In the genomic region with DNA sequence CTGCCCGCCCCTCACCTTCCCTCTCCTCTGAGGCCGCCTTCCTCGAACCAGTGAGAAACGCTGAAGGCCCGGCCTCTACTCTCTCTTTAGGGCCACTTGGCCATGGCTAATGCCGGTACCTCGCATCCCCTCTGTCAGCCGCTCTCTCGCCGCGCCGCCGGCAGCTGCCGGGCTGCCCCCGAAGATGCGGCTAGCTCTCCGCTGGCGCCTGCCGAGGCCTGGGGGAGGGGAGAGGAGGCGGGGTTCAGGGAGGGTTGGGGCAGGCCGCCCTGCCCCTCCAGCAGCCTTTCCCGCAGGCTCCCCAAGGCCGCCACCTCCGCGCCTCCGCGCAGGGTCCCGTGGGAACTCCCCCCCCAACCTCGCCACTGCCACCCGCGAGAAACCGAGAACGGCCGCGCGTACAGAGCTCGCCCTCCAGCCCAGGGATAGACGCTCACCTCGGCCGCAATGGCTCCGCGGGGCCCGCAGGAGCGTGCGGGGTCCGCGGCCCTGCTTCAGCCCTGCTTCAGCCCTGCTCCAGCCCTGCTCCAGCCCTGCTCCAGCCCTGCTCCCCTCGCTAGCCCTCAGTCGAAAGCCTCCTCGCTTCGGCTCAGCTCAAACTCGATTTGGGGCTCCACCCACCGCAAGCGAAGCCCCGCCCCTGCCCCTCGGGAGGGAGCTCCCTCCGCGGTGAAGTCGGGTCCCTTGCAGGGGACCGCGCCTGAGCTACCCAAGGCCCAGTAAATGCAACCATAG, we compare ENCODE assay signal across 1 cellular context.
TF ChIP-seq lines count a peak whose summit lies in the region.

Gene HUWE1, minus strand, starts transcription at position 569 of the 735 bp plus-strand sequence. CDS start 32,612 bp downstream, outside the sequence.

TF ChIP-seq in K562, 482 proteins besides CTCF, POLR2A, EP300 and RAD21 (continued from another document and continues in another):
- TF ChIP-seq SREBF1 (IDR thresholded peaks at IDR 0.05; ENCODE audit: borderline replicate concordance, low read depth, low read length) = no peak
- TF ChIP-seq, protein P1, sequence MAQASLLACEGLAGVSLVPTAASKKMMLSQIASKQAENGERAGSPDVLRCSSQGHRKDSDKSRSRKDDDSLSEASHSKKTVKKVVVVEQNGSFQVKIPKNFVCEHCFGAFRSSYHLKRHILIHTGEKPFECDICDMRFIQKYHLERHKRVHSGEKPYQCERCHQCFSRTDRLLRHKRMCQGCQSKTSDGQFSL (CRISPR knock-in tag; IDR thresholded peaks at IDR 0.05) = peak; percentile 84
- TF ChIP-seq, protein P1 (tag; IDR thresholded peaks at IDR 0.05) = peak in 1 of 2 experiments; percentile 78; a peak in 2 of 4 replicates
- no peak for TF ChIP-seq MCM7 (IDR thresholded peaks at IDR 0.05)
- peak; percentile 40; the same call in 1 of the 2 replicates for TF ChIP-seq MTA3 (IDR thresholded peaks at IDR 0.05; ENCODE audit: borderline replicate concordance)
- no peak for TF ChIP-seq NR3C1 (CRISPR knock-in tag; IDR thresholded peaks at IDR 0.05)
- 0 out of 2 replicates have a peak, but pooled peaks have one; percentile 26 for TF ChIP-seq NCOR1 (IDR thresholded peaks at IDR 0.05)
- peak; percentile 31 for TF ChIP-seq SAP30 (IDR thresholded peaks at IDR 0.05; ENCODE audit: borderline replicate concordance, insufficient read depth, low read depth, low read length, poor library complexity, severe bottlenecking)
- peak; percentile 17 for TF ChIP-seq HNRNPLL (IDR thresholded peaks at IDR 0.05; ENCODE audit: low read depth, low read length, poor library complexity, severe bottlenecking)
- TF ChIP-seq SAFB (IDR thresholded peaks at IDR 0.05; ENCODE audit: borderline replicate concordance, low read depth, low read length) = peak; percentile 82
- TF ChIP-seq NRF1 (conservative IDR thresholded peaks at IDR 0.05 in 1 of 2, IDR thresholded peaks at IDR 0.05 in 1 of 2) = peak; percentile 61 to 62
- no peak for TF ChIP-seq SMAD3 (CRISPR knock-in tag; conservative IDR thresholded peaks at IDR 0.05)
- TF ChIP-seq, protein P2, sequence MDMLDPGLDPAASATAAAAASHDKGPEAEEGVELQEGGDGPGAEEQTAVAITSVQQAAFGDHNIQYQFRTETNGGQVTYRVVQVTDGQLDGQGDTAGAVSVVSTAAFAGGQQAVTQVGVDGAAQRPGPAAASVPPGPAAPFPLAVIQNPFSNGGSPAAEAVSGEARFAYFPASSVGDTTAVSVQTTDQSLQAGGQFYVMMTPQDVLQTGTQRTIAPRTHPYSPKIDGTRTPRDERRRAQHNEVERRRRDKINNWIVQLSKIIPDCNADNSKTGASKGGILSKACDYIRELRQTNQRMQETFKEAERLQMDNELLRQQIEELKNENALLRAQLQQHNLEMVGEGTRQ (CRISPR knock-in tag; IDR thresholded peaks at IDR 0.05) = no peak
- no peak for TF ChIP-seq BRCA1 (IDR thresholded peaks at IDR 0.05)
- no peak for TF ChIP-seq BRCA1 (CRISPR knock-in tag; IDR thresholded peaks at IDR 0.05)
- peak; percentile 70 for TF ChIP-seq SUPT5H (IDR thresholded peaks at IDR 0.05)
- TF ChIP-seq DDX20 (tag; IDR thresholded peaks at IDR 0.05; ENCODE audit: low read depth) = no peak
- peak; percentile 52; the same call in 1 of the 2 replicates for TF ChIP-seq EP400 (IDR thresholded peaks at IDR 0.05)
- TF ChIP-seq ZFX (CRISPR knock-in tag; IDR thresholded peaks at IDR 0.05) = peak; percentile 85
- TF ChIP-seq VEZF1 (CRISPR knock-in tag; IDR thresholded peaks at IDR 0.05) = peak; percentile 76
- no peak for TF ChIP-seq FOSL1 (tag; conservative IDR thresholded peaks at IDR 0.05)
- peak; percentile 36 for TF ChIP-seq PRPF4 (IDR thresholded peaks at IDR 0.05; ENCODE audit: insufficient read depth, low read depth, low read length, poor library complexity, severe bottlenecking)
- TF ChIP-seq NR2C2 (CRISPR knock-in tag; IDR thresholded peaks at IDR 0.05) = no peak
- no peak for TF ChIP-seq NR2C2 (tag; IDR thresholded peaks at IDR 0.05)
- TF ChIP-seq PCBP1 (IDR thresholded peaks at IDR 0.05; ENCODE audit: low read depth, low read length, poor library complexity, severe bottlenecking) = peak; percentile 86
- TF ChIP-seq ZBTB7A (IDR thresholded peaks at IDR 0.05; ENCODE audit: borderline replicate concordance, control insufficient read depth, low read depth, low read length) = peak; percentile 45; the same call in 1 of the 2 replicates
- 0 out of 2 replicates have a peak, but pooled peaks have one; percentile 21 for TF ChIP-seq GABPB1 (CRISPR knock-in tag; IDR thresholded peaks at IDR 0.05)
- no peak for TF ChIP-seq RNF2 (IDR thresholded peaks at IDR 0.05)
- TF ChIP-seq ZNF263 (CRISPR knock-in tag; IDR thresholded peaks at IDR 0.05; ENCODE audit: borderline replicate concordance) = peak; percentile 22; the same call in 1 of the 2 replicates
- TF ChIP-seq MYC (IDR thresholded peaks at IDR 0.05; ENCODE audit: low read depth, low read length) = peak; percentile 37
- no peak for TF ChIP-seq MYC (CRISPR knock-in tag; IDR thresholded peaks at IDR 0.05; ENCODE audit: borderline replicate concordance, low read depth)
- peak; percentile 35 for TF ChIP-seq KDM5B (IDR thresholded peaks at IDR 0.05; ENCODE audit: insufficient replicate concordance, low read depth, low read length)
- TF ChIP-seq, protein P3, sequence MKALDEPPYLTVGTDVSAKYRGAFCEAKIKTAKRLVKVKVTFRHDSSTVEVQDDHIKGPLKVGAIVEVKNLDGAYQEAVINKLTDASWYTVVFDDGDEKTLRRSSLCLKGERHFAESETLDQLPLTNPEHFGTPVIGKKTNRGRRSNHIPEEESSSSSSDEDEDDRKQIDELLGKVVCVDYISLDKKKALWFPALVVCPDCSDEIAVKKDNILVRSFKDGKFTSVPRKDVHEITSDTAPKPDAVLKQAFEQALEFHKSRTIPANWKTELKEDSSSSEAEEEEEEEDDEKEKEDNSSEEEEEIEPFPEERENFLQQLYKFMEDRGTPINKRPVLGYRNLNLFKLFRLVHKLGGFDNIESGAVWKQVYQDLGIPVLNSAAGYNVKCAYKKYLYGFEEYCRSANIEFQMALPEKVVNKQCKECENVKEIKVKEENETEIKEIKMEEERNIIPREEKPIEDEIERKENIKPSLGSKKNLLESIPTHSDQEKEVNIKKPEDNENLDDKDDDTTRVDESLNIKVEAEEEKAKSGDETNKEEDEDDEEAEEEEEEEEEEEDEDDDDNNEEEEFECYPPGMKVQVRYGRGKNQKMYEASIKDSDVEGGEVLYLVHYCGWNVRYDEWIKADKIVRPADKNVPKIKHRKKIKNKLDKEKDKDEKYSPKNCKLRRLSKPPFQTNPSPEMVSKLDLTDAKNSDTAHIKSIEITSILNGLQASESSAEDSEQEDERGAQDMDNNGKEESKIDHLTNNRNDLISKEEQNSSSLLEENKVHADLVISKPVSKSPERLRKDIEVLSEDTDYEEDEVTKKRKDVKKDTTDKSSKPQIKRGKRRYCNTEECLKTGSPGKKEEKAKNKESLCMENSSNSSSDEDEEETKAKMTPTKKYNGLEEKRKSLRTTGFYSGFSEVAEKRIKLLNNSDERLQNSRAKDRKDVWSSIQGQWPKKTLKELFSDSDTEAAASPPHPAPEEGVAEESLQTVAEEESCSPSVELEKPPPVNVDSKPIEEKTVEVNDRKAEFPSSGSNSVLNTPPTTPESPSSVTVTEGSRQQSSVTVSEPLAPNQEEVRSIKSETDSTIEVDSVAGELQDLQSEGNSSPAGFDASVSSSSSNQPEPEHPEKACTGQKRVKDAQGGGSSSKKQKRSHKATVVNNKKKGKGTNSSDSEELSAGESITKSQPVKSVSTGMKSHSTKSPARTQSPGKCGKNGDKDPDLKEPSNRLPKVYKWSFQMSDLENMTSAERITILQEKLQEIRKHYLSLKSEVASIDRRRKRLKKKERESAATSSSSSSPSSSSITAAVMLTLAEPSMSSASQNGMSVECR (CRISPR knock-in tag; IDR thresholded peaks at IDR 0.05) = no peak
- TF ChIP-seq ETV6 (IDR thresholded peaks at IDR 0.05; ENCODE audit: borderline replicate concordance in 1 of 2, low read depth in 2 of 2, low read length in 1 of 2) = no peak
- TF ChIP-seq ETV6 (CRISPR knock-in tag; IDR thresholded peaks at IDR 0.05; ENCODE audit: borderline replicate concordance) = peak; percentile 30; the same call in 1 of the 2 replicates
- no peak for TF ChIP-seq HNRNPL (IDR thresholded peaks at IDR 0.05; ENCODE audit: low read depth, low read length)
- peak in 1 of 2 experiments; percentile 31; a peak in 1 of 4 replicates for TF ChIP-seq RCOR1 (IDR thresholded peaks at IDR 0.05; ENCODE audit: borderline replicate concordance in 1 of 2, low read depth in 2 of 2, low read length in 2 of 2)
- TF ChIP-seq NONO (IDR thresholded peaks at IDR 0.05; ENCODE audit: low read depth in 2 of 2, low read length in 1 of 2) = 0 out of 4 replicates have a peak, but pooled peaks of 1 of the 2 experiments have one; percentile 11
- TF ChIP-seq PHF8 (IDR thresholded peaks at IDR 0.05; ENCODE audit: borderline replicate concordance, low read length) = peak; percentile 74; the same call in 1 of the 2 replicates
- TF ChIP-seq ZBTB1 (CRISPR knock-in tag; IDR thresholded peaks at IDR 0.05; ENCODE audit: borderline replicate concordance, low read depth) = 0 out of 2 replicates have a peak, but pooled peaks have one; percentile 33
- peak; percentile 72 for TF ChIP-seq TAF1 (IDR thresholded peaks at IDR 0.05; ENCODE audit: control insufficient read depth, extremely low read depth, insufficient read depth, low read length, severe bottlenecking)
- TF ChIP-seq TBP (optimal IDR thresholded peaks at IDR 0.05; ENCODE audit: low read depth, low read length) = peak; percentile 13
- peak; percentile 22 for TF ChIP-seq CHD1 (IDR thresholded peaks at IDR 0.05; ENCODE audit: low read length)
- peak; percentile 65; the same call in 1 of the 2 replicates for TF ChIP-seq MTA1 (IDR thresholded peaks at IDR 0.05; ENCODE audit: borderline replicate concordance)
- TF ChIP-seq MAZ (CRISPR knock-in tag; conservative IDR thresholded peaks at IDR 0.05 in 1 of 2, IDR thresholded peaks at IDR 0.05 in 1 of 2) = peak; percentile 56 to 66; a peak in 2 of 4 replicates
- 0 out of 2 replicates have a peak, but pooled peaks have one; percentile 32 for TF ChIP-seq ZNF232 (CRISPR knock-in tag; IDR thresholded peaks at IDR 0.05)
- peak; percentile 57 for TF ChIP-seq RBBP5 (IDR thresholded peaks at IDR 0.05; ENCODE audit: borderline replicate concordance, insufficient read depth, low read length, poor library complexity, severe bottlenecking)
- no peak for TF ChIP-seq CBFB (CRISPR knock-in tag; IDR thresholded peaks at IDR 0.05)
- TF ChIP-seq STAG1 (CRISPR knock-in tag; IDR thresholded peaks at IDR 0.05; ENCODE audit: borderline replicate concordance) = 0 out of 2 replicates have a peak, but pooled peaks have one; percentile 14
- TF ChIP-seq, protein P4, sequence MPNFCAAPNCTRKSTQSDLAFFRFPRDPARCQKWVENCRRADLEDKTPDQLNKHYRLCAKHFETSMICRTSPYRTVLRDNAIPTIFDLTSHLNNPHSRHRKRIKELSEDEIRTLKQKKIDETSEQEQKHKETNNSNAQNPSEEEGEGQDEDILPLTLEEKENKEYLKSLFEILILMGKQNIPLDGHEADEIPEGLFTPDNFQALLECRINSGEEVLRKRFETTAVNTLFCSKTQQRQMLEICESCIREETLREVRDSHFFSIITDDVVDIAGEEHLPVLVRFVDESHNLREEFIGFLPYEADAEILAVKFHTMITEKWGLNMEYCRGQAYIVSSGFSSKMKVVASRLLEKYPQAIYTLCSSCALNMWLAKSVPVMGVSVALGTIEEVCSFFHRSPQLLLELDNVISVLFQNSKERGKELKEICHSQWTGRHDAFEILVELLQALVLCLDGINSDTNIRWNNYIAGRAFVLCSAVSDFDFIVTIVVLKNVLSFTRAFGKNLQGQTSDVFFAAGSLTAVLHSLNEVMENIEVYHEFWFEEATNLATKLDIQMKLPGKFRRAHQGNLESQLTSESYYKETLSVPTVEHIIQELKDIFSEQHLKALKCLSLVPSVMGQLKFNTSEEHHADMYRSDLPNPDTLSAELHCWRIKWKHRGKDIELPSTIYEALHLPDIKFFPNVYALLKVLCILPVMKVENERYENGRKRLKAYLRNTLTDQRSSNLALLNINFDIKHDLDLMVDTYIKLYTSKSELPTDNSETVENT (CRISPR knock-in tag; IDR thresholded peaks at IDR 0.05) = no peak
- peak; percentile 59 for TF ChIP-seq TAF9B (IDR thresholded peaks at IDR 0.05; ENCODE audit: partially characterized antibody)
- TF ChIP-seq, protein P5, sequence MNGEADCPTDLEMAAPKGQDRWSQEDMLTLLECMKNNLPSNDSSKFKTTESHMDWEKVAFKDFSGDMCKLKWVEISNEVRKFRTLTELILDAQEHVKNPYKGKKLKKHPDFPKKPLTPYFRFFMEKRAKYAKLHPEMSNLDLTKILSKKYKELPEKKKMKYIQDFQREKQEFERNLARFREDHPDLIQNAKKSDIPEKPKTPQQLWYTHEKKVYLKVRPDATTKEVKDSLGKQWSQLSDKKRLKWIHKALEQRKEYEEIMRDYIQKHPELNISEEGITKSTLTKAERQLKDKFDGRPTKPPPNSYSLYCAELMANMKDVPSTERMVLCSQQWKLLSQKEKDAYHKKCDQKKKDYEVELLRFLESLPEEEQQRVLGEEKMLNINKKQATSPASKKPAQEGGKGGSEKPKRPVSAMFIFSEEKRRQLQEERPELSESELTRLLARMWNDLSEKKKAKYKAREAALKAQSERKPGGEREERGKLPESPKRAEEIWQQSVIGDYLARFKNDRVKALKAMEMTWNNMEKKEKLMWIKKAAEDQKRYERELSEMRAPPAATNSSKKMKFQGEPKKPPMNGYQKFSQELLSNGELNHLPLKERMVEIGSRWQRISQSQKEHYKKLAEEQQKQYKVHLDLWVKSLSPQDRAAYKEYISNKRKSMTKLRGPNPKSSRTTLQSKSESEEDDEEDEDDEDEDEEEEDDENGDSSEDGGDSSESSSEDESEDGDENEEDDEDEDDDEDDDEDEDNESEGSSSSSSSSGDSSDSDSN (IDR thresholded peaks at IDR 0.05; ENCODE audit: borderline replicate concordance in 1 of 2, low read depth in 2 of 2, low read length in 2 of 2) = peak; percentile 40 to 43; a peak in 2 of 4 replicates
- TF ChIP-seq ARID1B (IDR thresholded peaks at IDR 0.05) = 0 out of 2 replicates have a peak, but pooled peaks have one; percentile 18
- no peak for TF ChIP-seq ZNF586 (CRISPR knock-in tag; conservative IDR thresholded peaks at IDR 0.05)
- no peak for TF ChIP-seq ILK (tag; IDR thresholded peaks at IDR 0.05; ENCODE audit: borderline replicate concordance, low read depth)
- peak; percentile 44; the same call in 1 of the 2 replicates for TF ChIP-seq ATF7 (IDR thresholded peaks at IDR 0.05)
- TF ChIP-seq L3MBTL2 (IDR thresholded peaks at IDR 0.05) = 0 out of 2 replicates have a peak, but pooled peaks have one; percentile 12
- peak; percentile 89 for TF ChIP-seq RBFOX2 (IDR thresholded peaks at IDR 0.05; ENCODE audit: low read depth, low read length)
- peak; percentile 24 for TF ChIP-seq PHF20 (IDR thresholded peaks at IDR 0.05; ENCODE audit: partially characterized antibody)
